In genomic region chr10:35387768-35388167, GRCh38 we compare ENCODE assay signal across 11 cellular contexts. TPM values are rescaled to one million over a fixed set of nuclear protein-coding genes. Genes with fewer than 3 reads are reported as not detected.
DNase-seq lines count a peak whose midpoint lies in the region; ATAC-seq and TF ChIP-seq lines count a peak whose summit lies in the region.
"Had no signal": no experiment of that assay in that cellular context is flagged by ENCODE, and none has a peak within 500 bp of the region (broad histone marks: within the 10 kb centered on the region; RNA-seq: fewer than 3 reads in every experiment).

No MANE protein-coding gene starts in this region.

- TF ChIP-seq POLR2A in esophagus muscularis mucosa (IDR thresholded peaks at IDR 0.05; ENCODE audit: low read depth): no peak

- H3K9me3 Mint-ChIP-seq in T-cell: peaks cover 9 to 35% (median 15%) of the 10 kb centered on the region in 3 donors

- no peaks in the 10 kb centered on the region for H3K9me3 ChIP-seq in fibroblast of lung (ENCODE audit: control insufficient read depth, insufficient read depth, low read depth, low read length)
- peaks cover 0 to 11% (median 6%) of the 10 kb centered on the region in 4 donors for H3K9me3 ChIP-seq in esophagus muscularis mucosa
- H3K9me3 ChIP-seq in Karpas-422 (ENCODE audit: low read length): peaks cover 26% of the 10 kb centered on the region
- H3K9me3 ChIP-seq: SK-N-SH had no signal

- no peaks in the 10 kb centered on the region for H3K9me2 ChIP-seq in Karpas-422 (replicated peaks; ENCODE audit: insufficient read depth, low read length)
- H3K9me2 ChIP-seq: SK-N-SH had no signal

- H3K27ac ChIP-seq in fibroblast of lung (ENCODE audit: insufficient read depth, low read length) (no peak overlapping the region), esophagus muscularis mucosa (replicated peaks in 1 of 4) (no peak overlapping the region), Karpas-422 (ENCODE audit: low read length) (no peak overlapping the region)

- H3K4me1 ChIP-seq in fibroblast of lung (ENCODE audit: control insufficient read depth, extremely low read depth, insufficient read depth, low read length) (peaks cover 7% of the 10 kb centered on the region), esophagus muscularis mucosa (peaks cover 32 to 64% (median 40%) of the 10 kb centered on the region in 4 donors), Karpas-422 (ENCODE audit: low read length) (no peaks in the 10 kb centered on the region)

- no peak overlapping the region for H3K4me3 Mint-ChIP-seq in T-cell
- H3K4me3 Mint-ChIP-seq: activated naive CD8-positive, alpha-beta T cell treated with anti-CD3 and anti-CD28 coated beads, Interleukin-2, amount 10 ng/mL, durations not matched to agents 7 days and 5 days had no signal

- H3K9ac ChIP-seq in fibroblast of lung (ENCODE audit: insufficient read depth, low read length) (no peak overlapping the region), Karpas-422 (ENCODE audit: low read length) (no peak overlapping the region)
- H3K9ac ChIP-seq: SK-N-SH had no signal

- peaks cover 46% of the 10 kb centered on the region for H3K36me3 Mint-ChIP-seq in T-cell

- H3K4me3 ChIP-seq in fibroblast of lung (replicated peaks in 1 of 4; ENCODE audit: control extremely low read depth in 1 of 4, insufficient read depth in 1 of 4, low read depth in 3 of 4, low read length in 4 of 4) (no peak overlapping the region), esophagus muscularis mucosa (no peak overlapping the region), Karpas-422 (ENCODE audit: low read length) (no peak overlapping the region)

- peaks cover 67 to 75% (median 69%) of the 10 kb centered on the region in 3 donors for H3K4me1 Mint-ChIP-seq in T-cell

- POLR2A ChIA-PET in T-cell (lab: Charles Lee): no interaction called here

- intact Hi-C loops in esophagus muscularis mucosa (cut with DNase I): no loop called here

- no peaks in the 10 kb centered on the region for H3K27me3 Mint-ChIP-seq in T-cell
- H3K27me3 Mint-ChIP-seq: activated naive CD8-positive, alpha-beta T cell treated with anti-CD3 and anti-CD28 coated beads, Interleukin-2, amount 10 ng/mL, durations not matched to agents 7 days and 5 days had no signal

- H3K4me2 ChIP-seq in fibroblast of lung (ENCODE audit: extremely low read depth, insufficient read depth, low read length): no peak overlapping the region
- H3K4me2 ChIP-seq in Karpas-422 (ENCODE audit: low read depth, low read length, poor library complexity, severe bottlenecking): no peak overlapping the region
- H3K4me2 ChIP-seq: SK-N-SH had no signal

- H2AFZ ChIP-seq in fibroblast of lung (ENCODE audit: low read length) (no peak overlapping the region), Karpas-422 (ENCODE audit: low read length) (no peak overlapping the region)

- no peak overlapping the region for H3K27ac Mint-ChIP-seq in T-cell

- H3K27me3 ChIP-seq in fibroblast of lung (ENCODE audit: control insufficient read depth, insufficient read depth, low read length): no peaks in the 10 kb centered on the region
- no peaks in the 10 kb centered on the region for H3K27me3 ChIP-seq in esophagus muscularis mucosa
- H3K27me3 ChIP-seq in Karpas-422 (ENCODE audit: low read length): no peaks in the 10 kb centered on the region

- CTCF ChIA-PET in T-cell (lab: Charles Lee): interaction anchor here (0.6 to 0.9 kb wide), 2 partner anchors 23 to 64 kb away, joined by 3 read pairs; no protein-coding TSS in a partner anchor

- H4K20me1 ChIP-seq in fibroblast of lung (ENCODE audit: control insufficient read depth, extremely low read depth, insufficient read depth, low read length) (no peaks in the 10 kb centered on the region), Karpas-422 (ENCODE audit: insufficient read depth, low read depth, low read length) (peaks cover 19% of the 10 kb centered on the region; the same call in 1 of the 2 replicates)

- no peak for TF ChIP-seq CTCF in fibroblast of lung (conservative IDR thresholded peaks at IDR 0.05 in 1 of 2, IDR thresholded peaks at IDR 0.05 in 1 of 2; ENCODE audit: low read depth in 1 of 2, low read length in 2 of 2)
- TF ChIP-seq CTCF in esophagus muscularis mucosa (IDR thresholded peaks at IDR 0.05): no peak

- H3K79me2 ChIP-seq in fibroblast of lung (ENCODE audit: control insufficient read depth, insufficient read depth, low read length) (peaks cover 62% of the 10 kb centered on the region), Karpas-422 (ENCODE audit: low read length) (0 out of 2 replicates have a peak, but pooled peaks cover 5% of the 10 kb centered on the region)

- no peak for TF ChIP-seq EP300 in esophagus muscularis mucosa (IDR thresholded peaks at IDR 0.05)

- H3K36me3 ChIP-seq in fibroblast of lung (ENCODE audit: control insufficient read depth, insufficient read depth, low read length) (no peaks in the 10 kb centered on the region), esophagus muscularis mucosa (no peaks in the 10 kb centered on the region), Karpas-422 (ENCODE audit: insufficient read depth, low read length) (no peaks in the 10 kb centered on the region)

- DNase-seq in EH (ENCODE audit: low read depth) (peak; percentile 73), fibroblast of lung (ENCODE audit: low read depth in 2 of 2) (peak; percentile 73 to 80), esophagus muscularis mucosa (ENCODE audit: extremely low spot score) (no peak), NCI-H146 (lab: John Stamatoyannopoulos, UW) (no peak), Karpas-422 (no peak), T-cell (no peak)
- DNase-seq: activated naive CD8-positive, alpha-beta T cell treated with anti-CD3 and anti-CD28 coated beads, Interleukin-2, amount 10 ng/mL, durations not matched to agents 7 days and 5 days; left colon; SK-N-SH had no signal

- ATAC-seq in GM21528 (IDR thresholded peaks at IDR 0.05; ENCODE audit: low FRiP score, unreplicated experiment) (peak; percentile 61), HG03469 (IDR thresholded peaks at IDR 0.05; ENCODE audit: unreplicated experiment) (peak; percentile 82), T-cell (replicated peaks in 1 of 4) (no peak)

- 64% methylated on average over 2 of the region's 2 CpGs for WGBS in esophagus muscularis mucosa

RNA-seq across cellular contexts. Expression of gene CCNY, which starts 51.5 kb away (rescaled TPM):
- total RNA-seq in fibroblast of lung (34.7 and 38.5 TPM in 2 replicates), esophagus muscularis mucosa (10 to 100 TPM; 36.6 to 53.5 (median 47.0) TPM), T-cell (10 to 100 TPM; 62.5 to 75.2 (median 62.8) TPM)
- polyA plus RNA-seq in fibroblast of lung: 66.4 and 74.5 TPM in 2 replicates
- 40.1 and 53.4 TPM in 2 replicates for polyA plus RNA-seq in fibroblast of lung (2012)
- polyA minus RNA-seq in fibroblast of lung (ENCODE audit: low replicate concordance): 19.9 and 87.6 TPM in 2 replicates
- total RNA-seq in Karpas-422 (2014; rRNA removed; shearing (Covaris generic); ENCODE audit: low replicate concordance): 19.4 and 25.3 TPM in 2 replicates

Comparison
In these comparisons a context has a peak if more than half of its experiments do, and no peak if none do; other contexts are left out.
1. DNase-seq: peak in EH (single experiment) and fibroblast of lung (2 of 2); none in esophagus muscularis mucosa (single experiment), NCI-H146 (single experiment), Karpas-422 (single experiment) and T-cell (0 of 34).
2. ATAC-seq: peak in GM21528 (single experiment) and HG03469 (single experiment); none in T-cell (0 of 4).